ENCODE assay signal across 18 cellular contexts in genomic region chr12:107584523-107584922, GRCh38.
"Had no signal": no experiment of that assay in that cellular context is flagged by ENCODE, and none has a peak within 500 bp of the region (broad histone marks: within the 10 kb centered on the region; RNA-seq: fewer than 3 reads in every experiment).

No MANE protein-coding gene starts in this region.

- H3K4me1 Mint-ChIP-seq: activated B cell treated with CpG ODN at 0.5 μM for 24 hours; activated CD4-positive, alpha-beta memory T cell treated with anti-CD3 and anti-CD28 coated beads, Interleukin-2, amount 10 ng/mL, durations not matched to agents 7 days and 5 days; activated CD8-positive, alpha-beta memory T cell treated with anti-CD3 and anti-CD28 coated beads, Interleukin-2, amount 10 ng/mL, durations not matched to agents 7 days and 5 days; activated naive CD8-positive, alpha-beta T cell treated with anti-CD3 and anti-CD28 coated beads for 36 hours; activated T-helper 17 cell treated with anti-CD3 and anti-CD28 coated beads, Interleukin-2, amount 50 U/mL, for 72 hours had no signal

- DNase-seq: activated B cell treated with CpG ODN at 0.5 μM for 24 hours; activated CD4-positive, alpha-beta memory T cell treated with anti-CD3 and anti-CD28 coated beads, Interleukin-2, amount 10 ng/mL, durations not matched to agents 7 days and 5 days; activated CD4-positive, alpha-beta T cell treated with anti-CD3 and anti-CD28 coated beads for 48 hours; activated CD8-positive, alpha-beta memory T cell treated with anti-CD3 and anti-CD28 coated beads, Interleukin-2, amount 10 ng/mL, durations not matched to agents 7 days and 5 days; activated naive CD4-positive, alpha-beta T cell; activated naive CD8-positive, alpha-beta T cell treated with anti-CD3 and anti-CD28 coated beads for 36 hours; activated T-cell treated with anti-CD3 and anti-CD28 coated beads, Interleukin-2, amount 50 U/mL, for 1 hour; amniotic stem cell; dermis blood vessel endothelial cell; effector memory CD8-positive, alpha-beta T cell; naive thymus-derived CD8-positive, alpha-beta T cell; stimulated activated CD4-positive, alpha-beta T cell treated with anti-CD3 and anti-CD28 coated beads, Interleukin-12 subunit alpha, Interleukin-12 subunit beta, amount 100 ng/mL, for 4 hours; stimulated activated CD4-positive, alpha-beta T cell treated with anti-CD3 and anti-CD28 coated beads, Interleukin-1b, Interleukin-23, amount 100 ng/mL, for 48 hours; stimulated activated CD8-positive, alpha-beta memory T cell treated with anti-CD3 and anti-CD28 coated beads, Interleukin-4, amount 100 ng/mL, for 48 hours; stimulated activated naive CD4-positive, alpha-beta T cell had no signal

- H3K27me3 Mint-ChIP-seq: activated CD4-positive, alpha-beta memory T cell treated with anti-CD3 and anti-CD28 coated beads, Interleukin-2, amount 10 ng/mL, durations not matched to agents 7 days and 5 days; activated CD8-positive, alpha-beta memory T cell treated with anti-CD3 and anti-CD28 coated beads, Interleukin-2, amount 10 ng/mL, durations not matched to agents 7 days and 5 days; activated naive CD8-positive, alpha-beta T cell treated with anti-CD3 and anti-CD28 coated beads for 36 hours; activated T-helper 17 cell treated with anti-CD3 and anti-CD28 coated beads, Interleukin-2, amount 50 U/mL, for 72 hours; naive thymus-derived CD8-positive, alpha-beta T cell had no signal

- H2AFZ ChIP-seq: parathyroid adenoma had no signal

- H3K27ac Mint-ChIP-seq: activated B cell treated with CpG ODN at 0.5 μM for 24 hours; activated CD4-positive, alpha-beta memory T cell treated with anti-CD3 and anti-CD28 coated beads, Interleukin-2, amount 10 ng/mL, durations not matched to agents 7 days and 5 days; activated CD8-positive, alpha-beta memory T cell treated with anti-CD3 and anti-CD28 coated beads, Interleukin-2, amount 10 ng/mL, durations not matched to agents 7 days and 5 days; activated naive CD8-positive, alpha-beta T cell treated with anti-CD3 and anti-CD28 coated beads for 36 hours; activated T-helper 17 cell treated with anti-CD3 and anti-CD28 coated beads, Interleukin-2, amount 50 U/mL, for 72 hours; effector memory CD8-positive, alpha-beta T cell; naive thymus-derived CD8-positive, alpha-beta T cell; T-helper 2 cell treated with Interferon-gamma antibody and Interleukin-4, amounts not matched to agents 5 μg/mL and 100 μg/mL, for 36 hours had no signal

- H3K27ac ChIP-seq: parathyroid adenoma had no signal

- H3K4me1 ChIP-seq: parathyroid adenoma had no signal

- H3K4me3 Mint-ChIP-seq: activated B cell treated with CpG ODN at 0.5 μM for 24 hours; activated CD4-positive, alpha-beta memory T cell treated with anti-CD3 and anti-CD28 coated beads, Interleukin-2, amount 10 ng/mL, durations not matched to agents 7 days and 5 days; activated CD8-positive, alpha-beta memory T cell treated with anti-CD3 and anti-CD28 coated beads, Interleukin-2, amount 10 ng/mL, durations not matched to agents 7 days and 5 days; activated naive CD8-positive, alpha-beta T cell treated with anti-CD3 and anti-CD28 coated beads for 36 hours; activated T-helper 17 cell treated with anti-CD3 and anti-CD28 coated beads, Interleukin-2, amount 50 U/mL, for 72 hours; effector memory CD8-positive, alpha-beta T cell; naive thymus-derived CD8-positive, alpha-beta T cell; T-helper 2 cell treated with Interferon-gamma antibody and Interleukin-4, amounts not matched to agents 5 μg/mL and 100 μg/mL, for 36 hours had no signal

- H3K79me2 ChIP-seq: parathyroid adenoma had no signal

- H3K9ac ChIP-seq: parathyroid adenoma had no signal
